Comparison of ENCODE assay signal across 9 cellular contexts in the genomic region with DNA sequence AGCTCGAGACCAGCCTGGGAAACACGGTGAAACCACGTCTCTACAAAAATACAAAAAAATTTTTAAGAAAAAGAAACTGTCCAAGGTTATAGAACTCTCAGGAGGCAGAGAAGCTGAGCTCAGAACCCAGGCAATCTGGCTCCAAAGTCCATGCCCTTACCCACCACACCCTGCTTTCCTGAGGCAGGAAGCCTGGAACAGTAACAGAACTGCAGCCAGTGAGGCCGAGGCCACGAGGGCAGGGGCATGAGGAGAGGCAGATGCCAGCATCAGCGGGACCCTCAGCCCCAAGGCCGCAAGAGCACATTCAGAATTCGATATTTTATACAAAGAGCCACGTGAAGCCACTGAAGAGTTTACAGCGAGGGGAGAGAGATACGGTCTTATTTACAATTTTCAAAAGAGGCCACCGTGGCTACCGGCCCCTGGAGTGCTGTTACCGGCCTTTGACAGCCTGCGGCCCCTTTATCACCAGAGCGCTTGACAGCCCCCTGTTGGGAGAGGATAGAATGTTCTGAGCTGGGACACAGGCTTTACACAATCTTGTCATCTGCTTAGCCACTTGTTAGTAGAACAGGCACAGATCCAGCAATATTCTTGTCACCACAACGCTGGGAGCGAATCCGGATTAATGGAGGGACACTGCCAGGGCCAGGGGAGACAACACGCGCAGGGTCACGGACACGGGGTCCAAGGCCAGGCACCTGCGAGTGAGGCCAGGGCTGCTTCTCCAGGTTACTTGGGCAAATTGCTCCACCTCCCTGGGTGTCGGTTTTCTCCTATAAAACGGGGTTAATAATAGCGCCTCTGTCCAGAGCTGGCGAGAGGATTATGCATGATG. TPM values are rescaled to one million over a fixed set of nuclear protein-coding genes. Genes with fewer than 3 reads are reported as not detected.
DNase-seq lines count a peak whose midpoint lies in the region; ATAC-seq and TF ChIP-seq lines count a peak whose summit lies in the region.
"Had no signal": no experiment of that assay in that cellular context is flagged by ENCODE, and none has a peak within 500 bp of the region (broad histone marks: within the 10 kb centered on the region; RNA-seq: fewer than 3 reads in every experiment).

No MANE protein-coding gene starts in this region.

- H3K4me3 ChIP-seq in Loucy (ENCODE audit: low read length, poor library complexity, severe bottlenecking) (no peak overlapping the region), choroid plexus epithelial cell (ENCODE audit: low read depth, low read length) (no peak overlapping the region), vagina (no peak overlapping the region)
- no peak overlapping the region for H3K4me3 ChIP-seq in effector memory CD4-positive, alpha-beta T cell (ENCODE audit: insufficient read depth, low read depth, low read length, poor library complexity, severe bottlenecking)

- intact Hi-C loops in vagina (cut with DNase I), result no loop called here

- H3K27ac ChIP-seq in 22Rv1 (peak overlapping the region; percentile 35; the same call in 1 of the 2 replicates), vagina (no peak overlapping the region)
- H3K27ac ChIP-seq in effector memory CD4-positive, alpha-beta T cell (ENCODE audit: insufficient read depth, low read length, poor library complexity, severe bottlenecking), result no peak overlapping the region

- H3F3A ChIP-seq in Loucy (ENCODE audit: low read depth), result no peaks in the 10 kb centered on the region

- no peaks in the 10 kb centered on the region for H3K9me2 ChIP-seq in Loucy (replicated peaks; ENCODE audit: low read depth, low read length)

- no peak for TF ChIP-seq POLR2A in vagina (IDR thresholded peaks at IDR 0.05)

- peaks cover 21% of the 10 kb centered on the region for H4K20me1 ChIP-seq in Loucy (ENCODE audit: insufficient read depth, low read length, poor library complexity, severe bottlenecking)

- ATAC-seq in HG02970 (IDR thresholded peaks at IDR 0.05; ENCODE audit: low FRiP score, unreplicated experiment), result no peak

- no peak for DNase-seq in choroid plexus epithelial cell (ENCODE audit: low read depth)
- DNase-seq in midbrain (lab: John Stamatoyannopoulos, UW), result peak; percentile 56
- DNase-seq in vagina (ENCODE audit: extremely low spot score in 2 of 2), result no peak
- DNase-seq in NCI-H146 (lab: John Stamatoyannopoulos, UW), result no peak
- DNase-seq in effector memory CD4-positive, alpha-beta T cell, result no peak
- DNase-seq: stimulated activated CD4-positive, alpha-beta T cell treated with anti-CD3 and anti-CD28 coated beads, Interleukin-15, amount 100 ng/mL, for 24 hours had no signal

- TF ChIP-seq CTCF in 22Rv1 (IDR thresholded peaks at IDR 0.05) (peak; percentile 50), Loucy (conservative IDR thresholded peaks at IDR 0.05; ENCODE audit: low read length) (peak; percentile 45), choroid plexus epithelial cell (conservative IDR thresholded peaks at IDR 0.05; ENCODE audit: low read depth, low read length) (peak; percentile 52), vagina (IDR thresholded peaks at IDR 0.05) (no peak)

- no peak overlapping the region for H3K9ac ChIP-seq in Loucy (ENCODE audit: low read depth, low read length, poor library complexity, severe bottlenecking)

- H3K4me2 ChIP-seq in Loucy (ENCODE audit: low read depth, low read length, poor library complexity, severe bottlenecking), result no peak overlapping the region

- H3K36me3 ChIP-seq in Loucy (ENCODE audit: insufficient read depth, low read length) (peaks cover 19% of the 10 kb centered on the region; the same call in 1 of the 2 replicates), vagina (peaks cover 0 to 33% of the 10 kb centered on the region in 2 donors)
- peaks cover 44% of the 10 kb centered on the region for H3K36me3 ChIP-seq in effector memory CD4-positive, alpha-beta T cell (ENCODE audit: control insufficient read depth, insufficient read depth, low read length)

- H3K27me3 ChIP-seq in Loucy (ENCODE audit: insufficient read depth, low read length, poor library complexity, severe bottlenecking), result no peaks in the 10 kb centered on the region
- no peaks in the 10 kb centered on the region for H3K27me3 ChIP-seq in vagina
- H3K27me3 ChIP-seq in effector memory CD4-positive, alpha-beta T cell (replicated peaks; ENCODE audit: control insufficient read depth, insufficient read depth, low read length, poor library complexity, severe bottlenecking), result no peaks in the 10 kb centered on the region

- H2AFZ ChIP-seq in Loucy (ENCODE audit: low read length), result no peak overlapping the region

- H3K4me1 ChIP-seq in Loucy (ENCODE audit: insufficient read depth, low read length, poor library complexity, severe bottlenecking), result peaks cover 21% of the 10 kb centered on the region
- H3K4me1 ChIP-seq in vagina, result peaks cover 33% of the 10 kb centered on the region
- H3K4me1 ChIP-seq in effector memory CD4-positive, alpha-beta T cell (ENCODE audit: control insufficient read depth, insufficient read depth, low read length, poor library complexity, severe bottlenecking), result peaks cover 8% of the 10 kb centered on the region

- peaks cover 34% of the 10 kb centered on the region for H3K79me2 ChIP-seq in Loucy (ENCODE audit: insufficient read depth, low read length)

- H3K9me3 ChIP-seq in Loucy (ENCODE audit: insufficient read depth, low read depth, low read length) (no peaks in the 10 kb centered on the region), vagina (no peaks in the 10 kb centered on the region)
- no peaks in the 10 kb centered on the region for H3K9me3 ChIP-seq in effector memory CD4-positive, alpha-beta T cell (ENCODE audit: control insufficient read depth, low read length)

RNA-seq across cellular contexts. Expression of gene SPATA2, which starts 5.6 kb away (rescaled TPM):
- 4.7 TPM for total RNA-seq in vagina

RNA-seq across cellular contexts. Expression of gene RNF114, which starts 26.5 kb away (rescaled TPM):
- 153 TPM for total RNA-seq in vagina

Comparison
In these comparisons a context has a peak if more than half of its experiments do, and no peak if none do; other contexts are left out.
1. CTCF ChIP-seq: peak in 22Rv1 (single experiment), Loucy (single experiment) and choroid plexus epithelial cell (single experiment); none in vagina (0 of 3).